1 cellular context compared by ENCODE assay signal in the genomic region with DNA sequence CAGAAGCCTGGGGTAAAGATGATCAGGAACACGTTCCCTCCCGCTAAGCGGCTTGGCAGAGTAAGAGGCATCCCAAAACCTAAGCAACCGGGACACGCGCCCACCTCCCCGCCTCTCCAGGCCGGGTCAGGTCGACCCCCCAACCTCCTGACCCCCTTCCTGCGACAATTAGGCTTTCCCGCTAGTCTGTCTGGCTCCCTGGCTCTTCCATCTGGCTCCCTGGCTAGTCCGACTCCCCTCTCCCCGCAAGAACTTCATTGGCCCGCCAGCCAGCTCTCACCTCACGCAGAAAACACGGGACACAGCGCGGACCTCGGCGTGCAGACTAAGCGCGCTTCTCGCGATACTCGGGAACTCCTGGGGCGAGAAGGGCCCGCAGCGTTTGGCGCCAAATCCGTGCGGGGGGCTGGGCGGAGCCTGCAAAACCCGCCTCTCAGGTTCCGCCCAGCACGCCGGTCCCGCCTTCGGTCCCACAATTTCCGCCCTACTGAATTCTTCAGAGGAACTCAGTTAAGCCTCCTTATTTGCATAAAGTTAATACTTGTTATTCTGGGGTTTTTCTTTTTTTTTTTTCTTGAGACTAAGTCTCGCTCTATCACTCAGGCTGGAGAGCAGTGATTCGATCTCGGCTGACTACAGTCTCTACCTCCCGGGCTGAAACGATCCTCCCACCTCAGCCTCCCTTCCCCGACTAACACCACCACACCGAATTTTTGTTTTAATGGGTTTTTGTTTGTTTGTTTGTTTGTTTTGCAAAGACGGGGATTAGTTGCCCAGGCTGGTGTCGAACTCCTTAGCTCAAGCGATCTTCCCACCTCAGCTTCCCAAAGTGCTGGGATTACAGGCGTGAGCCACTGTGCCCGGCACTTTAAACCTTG.
TF ChIP-seq lines count a peak whose summit lies in the region.

Gene TIPIN, minus strand, starts transcription at position 327 of the 878 bp plus-strand sequence. CDS start 3,738 bp downstream, outside the sequence.

TF ChIP-seq in HepG2, 621 proteins besides CTCF, POLR2A, EP300 and RAD21 (continued from another document and continues in another):
- TF ChIP-seq ZHX2 (IDR thresholded peaks at IDR 0.05; ENCODE audit: low read depth) (0 out of 2 replicates have a peak, but pooled peaks have one; percentile 31), ZHX2 (CRISPR knock-in tag; IDR thresholded peaks at IDR 0.05; ENCODE audit: borderline replicate concordance) (no peak), GRHL1 (CRISPR knock-in tag; conservative IDR thresholded peaks at IDR 0.05) (no peak), ATRX (CRISPR knock-in tag; IDR thresholded peaks at IDR 0.05; ENCODE audit: borderline replicate concordance) (no peak), LBX2 (CRISPR knock-in tag; IDR thresholded peaks at IDR 0.05; ENCODE audit: borderline replicate concordance) (peak; percentile 87; the same call in 1 of the 2 replicates), KLF15 (CRISPR knock-in tag; IDR thresholded peaks at IDR 0.05; ENCODE audit: borderline replicate concordance) (peak; percentile 79; the same call in 1 of the 2 replicates), MAF1 (CRISPR knock-in tag; IDR thresholded peaks at IDR 0.05; ENCODE audit: borderline replicate concordance) (0 out of 2 replicates have a peak, but pooled peaks have one; percentile 30), ZNF282 (IDR thresholded peaks at IDR 0.05; ENCODE audit: partially characterized antibody) (no peak), ZSCAN12 (CRISPR knock-in tag; IDR thresholded peaks at IDR 0.05) (peak; percentile 42; the same call in 1 of the 2 replicates), ZNF256 (CRISPR knock-in tag; conservative IDR thresholded peaks at IDR 0.05) (no peak), ZBTB44 (CRISPR knock-in tag; IDR thresholded peaks at IDR 0.05) (0 out of 2 replicates have a peak, but pooled peaks have one; percentile 66), ZZZ3 (CRISPR knock-in tag; IDR thresholded peaks at IDR 0.05; ENCODE audit: borderline replicate concordance) (peak; percentile 95; the same call in 1 of the 2 replicates), SMAD9 (CRISPR knock-in tag; IDR thresholded peaks at IDR 0.05) (no peak), SMC3 (IDR thresholded peaks at IDR 0.05; ENCODE audit: low read length) (no peak), CC2D1A (CRISPR knock-in tag; IDR thresholded peaks at IDR 0.05) (no peak), ARNT (IDR thresholded peaks at IDR 0.05) (no peak), GZF1 (CRISPR knock-in tag; IDR thresholded peaks at IDR 0.05) (no peak), RARG (CRISPR knock-in tag; IDR thresholded peaks at IDR 0.05; ENCODE audit: low read depth) (0 out of 2 replicates have a peak, but pooled peaks have one; percentile 68), ZNF850 (CRISPR knock-in tag; conservative IDR thresholded peaks at IDR 0.05) (no peak), CENPT (CRISPR knock-in tag; IDR thresholded peaks at IDR 0.05; ENCODE audit: low read depth) (no peak), RAD51 (IDR thresholded peaks at IDR 0.05; ENCODE audit: borderline replicate concordance) (no peak), TBP (CRISPR knock-in tag; IDR thresholded peaks at IDR 0.05) (no peak), NR2F2 (IDR thresholded peaks at IDR 0.05; ENCODE audit: borderline replicate concordance, low read depth) (no peak), ZKSCAN1 (IDR thresholded peaks at IDR 0.05; ENCODE audit: low read length) (no peak), ZNF782 (CRISPR knock-in tag; IDR thresholded peaks at IDR 0.05; ENCODE audit: borderline replicate concordance) (peak; percentile 92), AGO2 (optimal IDR thresholded peaks at IDR 0.05; ENCODE audit: low read depth, low read length) (no peak), FOXA3 (CRISPR knock-in tag; IDR thresholded peaks at IDR 0.05) (no peak), ZNF740 (CRISPR knock-in tag; IDR thresholded peaks at IDR 0.05) (no peak), ZNF225 (CRISPR knock-in tag; IDR thresholded peaks at IDR 0.05) (peak; percentile 74; the same call in 1 of the 2 replicates), RARA (CRISPR knock-in tag; IDR thresholded peaks at IDR 0.05) (no peak), NR0B2 (CRISPR knock-in tag; IDR thresholded peaks at IDR 0.05) (no peak), FLYWCH1 (CRISPR knock-in tag; IDR thresholded peaks at IDR 0.05) (0 out of 2 replicates have a peak, but pooled peaks have one; percentile 19), ZNF124 (CRISPR knock-in tag; IDR thresholded peaks at IDR 0.05) (no peak), ZNF350 (CRISPR knock-in tag; IDR thresholded peaks at IDR 0.05; ENCODE audit: borderline replicate concordance, low read depth) (peak; percentile 77; the same call in 1 of the 2 replicates), FOSL1 (CRISPR knock-in tag; IDR thresholded peaks at IDR 0.05; ENCODE audit: borderline replicate concordance) (no peak), ZBTB42 (CRISPR knock-in tag; IDR thresholded peaks at IDR 0.05) (0 out of 2 replicates have a peak, but pooled peaks have one; percentile 66), ZNF841 (CRISPR knock-in tag; IDR thresholded peaks at IDR 0.05; ENCODE audit: borderline replicate concordance) (no peak), PTBP1 (IDR thresholded peaks at IDR 0.05; ENCODE audit: low read depth, low read length, poor library complexity, severe bottlenecking) (no peak)
- TF ChIP-seq, protein P1, sequence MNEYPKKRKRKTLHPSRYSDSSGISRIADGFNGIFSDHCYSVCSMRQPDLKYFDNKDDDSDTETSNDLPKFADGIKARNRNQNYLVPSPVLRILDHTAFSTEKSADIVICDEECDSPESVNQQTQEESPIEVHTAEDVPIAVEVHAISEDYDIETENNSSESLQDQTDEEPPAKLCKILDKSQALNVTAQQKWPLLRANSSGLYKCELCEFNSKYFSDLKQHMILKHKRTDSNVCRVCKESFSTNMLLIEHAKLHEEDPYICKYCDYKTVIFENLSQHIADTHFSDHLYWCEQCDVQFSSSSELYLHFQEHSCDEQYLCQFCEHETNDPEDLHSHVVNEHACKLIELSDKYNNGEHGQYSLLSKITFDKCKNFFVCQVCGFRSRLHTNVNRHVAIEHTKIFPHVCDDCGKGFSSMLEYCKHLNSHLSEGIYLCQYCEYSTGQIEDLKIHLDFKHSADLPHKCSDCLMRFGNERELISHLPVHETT (CRISPR knock-in tag; conservative IDR thresholded peaks at IDR 0.05), result no peak
- TF ChIP-seq, protein P2, sequence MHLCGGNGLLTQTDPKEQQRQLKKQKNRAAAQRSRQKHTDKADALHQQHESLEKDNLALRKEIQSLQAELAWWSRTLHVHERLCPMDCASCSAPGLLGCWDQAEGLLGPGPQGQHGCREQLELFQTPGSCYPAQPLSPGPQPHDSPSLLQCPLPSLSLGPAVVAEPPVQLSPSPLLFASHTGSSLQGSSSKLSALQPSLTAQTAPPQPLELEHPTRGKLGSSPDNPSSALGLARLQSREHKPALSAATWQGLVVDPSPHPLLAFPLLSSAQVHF (CRISPR knock-in tag; IDR thresholded peaks at IDR 0.05), result peak; percentile 46; the same call in 1 of the 2 replicates
- TF ChIP-seq, protein P3, sequence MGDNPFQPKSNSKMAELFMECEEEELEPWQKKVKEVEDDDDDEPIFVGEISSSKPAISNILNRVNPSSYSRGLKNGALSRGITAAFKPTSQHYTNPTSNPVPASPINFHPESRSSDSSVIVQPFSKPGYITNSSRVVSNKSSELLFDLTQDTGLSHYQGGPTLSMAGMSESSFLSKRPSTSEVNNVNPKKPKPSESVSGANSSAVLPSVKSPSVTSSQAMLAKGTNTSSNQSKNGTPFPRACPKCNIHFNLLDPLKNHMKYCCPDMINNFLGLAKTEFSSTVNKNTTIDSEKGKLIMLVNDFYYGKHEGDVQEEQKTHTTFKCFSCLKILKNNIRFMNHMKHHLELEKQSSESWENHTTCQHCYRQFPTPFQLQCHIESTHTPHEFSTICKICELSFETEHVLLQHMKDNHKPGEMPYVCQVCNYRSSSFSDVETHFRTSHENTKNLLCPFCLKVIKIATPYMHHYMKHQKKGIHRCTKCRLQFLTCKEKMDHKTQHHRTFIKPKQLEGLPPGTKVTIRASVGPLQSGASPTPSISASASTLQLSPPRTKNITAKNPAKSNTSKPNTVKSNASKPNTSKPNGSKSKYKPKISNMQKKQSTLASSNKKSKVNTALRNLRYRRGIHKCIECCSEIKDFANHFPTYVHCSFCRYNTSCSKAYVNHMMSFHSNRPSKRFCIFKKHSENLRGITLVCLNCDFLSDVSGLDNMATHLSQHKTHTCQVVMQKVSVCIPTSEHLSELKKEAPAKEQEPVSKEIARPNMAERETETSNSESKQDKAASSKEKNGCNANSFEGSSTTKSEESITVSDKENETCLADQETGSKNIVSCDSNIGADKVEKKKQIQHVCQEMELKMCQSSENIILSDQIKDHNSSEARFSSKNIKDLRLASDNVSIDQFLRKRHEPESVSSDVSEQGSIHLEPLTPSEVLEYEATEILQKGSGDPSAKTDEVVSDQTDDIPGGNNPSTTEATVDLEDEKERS (CRISPR knock-in tag; IDR thresholded peaks at IDR 0.05), result 0 out of 2 replicates have a peak, but pooled peaks have one; percentile 37
- TF ChIP-seq, protein P4, sequence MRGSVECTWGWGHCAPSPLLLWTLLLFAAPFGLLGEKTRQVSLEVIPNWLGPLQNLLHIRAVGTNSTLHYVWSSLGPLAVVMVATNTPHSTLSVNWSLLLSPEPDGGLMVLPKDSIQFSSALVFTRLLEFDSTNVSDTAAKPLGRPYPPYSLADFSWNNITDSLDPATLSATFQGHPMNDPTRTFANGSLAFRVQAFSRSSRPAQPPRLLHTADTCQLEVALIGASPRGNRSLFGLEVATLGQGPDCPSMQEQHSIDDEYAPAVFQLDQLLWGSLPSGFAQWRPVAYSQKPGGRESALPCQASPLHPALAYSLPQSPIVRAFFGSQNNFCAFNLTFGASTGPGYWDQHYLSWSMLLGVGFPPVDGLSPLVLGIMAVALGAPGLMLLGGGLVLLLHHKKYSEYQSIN (CRISPR knock-in tag; IDR thresholded peaks at IDR 0.05; ENCODE audit: borderline replicate concordance), result no peak
